Comparison of ENCODE assay signal across 1 cellular context in genomic region chr7:152386136-152386764, GRCh38.
TF ChIP-seq lines count a peak whose summit lies in the region.

No MANE protein-coding gene starts in this region.

TF ChIP-seq in HEK293, 187 proteins besides CTCF, POLR2A, EP300 and RAD21:
- 0 out of 2 replicates have a peak, but pooled peaks have one; percentile 18 for TF ChIP-seq ZNF335 (tag by site-specific recombination; conservative IDR thresholded peaks at IDR 0.05)
- peak; percentile 54; the same call in 1 of the 2 replicates for TF ChIP-seq MZF1 (tag by site-specific recombination; IDR thresholded peaks at IDR 0.05; ENCODE audit: borderline replicate concordance)
